In the genomic region with DNA sequence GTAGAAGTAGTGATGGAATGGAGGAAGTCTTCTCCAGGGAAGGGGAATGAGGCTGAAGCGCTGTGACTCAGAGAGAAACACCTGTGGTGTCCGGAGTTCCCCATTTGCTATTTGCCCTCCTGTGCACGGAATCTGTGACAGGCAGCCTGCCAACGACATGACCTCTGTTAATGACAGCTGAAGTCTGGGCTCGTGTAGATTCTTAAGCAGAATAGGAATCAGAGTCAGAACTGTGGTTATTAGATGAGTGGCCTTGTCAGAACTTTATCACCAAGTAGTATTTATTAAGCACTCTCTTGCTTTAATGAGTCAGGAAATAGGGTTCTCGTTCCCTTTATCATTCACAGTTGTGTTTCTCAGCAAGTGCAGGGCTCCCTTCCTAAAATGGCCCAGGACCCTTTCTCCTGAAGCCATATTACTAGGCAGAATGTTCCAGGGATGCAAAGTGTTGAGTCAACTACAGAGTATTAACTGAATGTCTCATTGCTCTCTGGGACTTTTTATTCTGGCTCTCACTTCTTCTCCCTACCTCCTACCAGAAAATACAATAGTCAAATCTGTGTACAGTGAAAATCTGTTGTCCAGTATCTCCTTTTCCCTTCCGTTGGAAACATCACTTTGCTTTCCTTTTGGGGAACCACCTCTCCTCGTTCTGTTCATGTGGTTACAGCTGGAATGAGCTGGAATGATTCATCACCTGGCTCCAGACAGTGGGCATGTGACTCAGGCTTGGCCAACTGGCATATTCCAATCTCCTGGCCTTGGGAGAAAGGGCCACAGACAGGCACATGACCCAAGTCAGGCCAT, we compare ENCODE assay signal across 8 cellular contexts.
DNase-seq lines count a peak whose midpoint lies in the region; ATAC-seq and TF ChIP-seq lines count a peak whose summit lies in the region.

No MANE protein-coding gene starts in this region.

- no peaks in the 10 kb centered on the region for H3K36me3 ChIP-seq in thoracic aorta

- H3K4me3 ChIP-seq in thoracic aorta: no peak overlapping the region

- no peak overlapping the region for H3K27ac ChIP-seq in thoracic aorta

- H3K4me3 Mint-ChIP-seq in activated T-cell treated with anti-CD3 and anti-CD28 coated beads, Interleukin-2, amount 50 U/mL, for 4 hours: peak overlapping the region; percentile 8

- DNase-seq in GM04503 (ENCODE audit: low read depth) (peak; percentile 64), islet precursor cell (peak; percentile 74), thoracic aorta (ENCODE audit: low spot score) (no peak), NK-92 (lab: John Stamatoyannopoulos, UW; ENCODE audit: unreplicated experiment) (no peak), NCI-H774 (lab: John Stamatoyannopoulos, UW) (no peak)
- DNase-seq in activated T-cell treated with anti-CD3 and anti-CD28 coated beads, Interleukin-2, amount 50 U/mL, for 4 hours: peak; percentile 10

- TF ChIP-seq CTCF in thoracic aorta (IDR thresholded peaks at IDR 0.05): no peak

- peaks cover 10% of the 10 kb centered on the region for H3K9me3 ChIP-seq in thoracic aorta

- H3K4me1 Mint-ChIP-seq in activated T-cell treated with anti-CD3 and anti-CD28 coated beads, Interleukin-2, amount 50 U/mL, for 4 hours (ENCODE audit: low read depth): peaks cover 18% of the 10 kb centered on the region

- no peaks in the 10 kb centered on the region for H3K36me3 Mint-ChIP-seq in activated T-cell treated with anti-CD3 and anti-CD28 coated beads, Interleukin-2, amount 50 U/mL, for 4 hours (ENCODE audit: insufficient read depth)

- no peaks in the 10 kb centered on the region for H3K27me3 ChIP-seq in thoracic aorta (replicated peaks; ENCODE audit: insufficient read depth)

- ATAC-seq in GM21423 (IDR thresholded peaks at IDR 0.05; ENCODE audit: unreplicated experiment): peak; percentile 96
- peak; percentile 90 for ATAC-seq in HG03571 (IDR thresholded peaks at IDR 0.05; ENCODE audit: unreplicated experiment)
- ATAC-seq in activated T-cell treated with anti-CD3 and anti-CD28 coated beads, Interleukin-2, amount 50 U/mL, for 4 hours: peak; percentile 78 to 84
- peak; percentile 67 for ATAC-seq in thoracic aorta (ENCODE audit: insufficient number of reproducible peaks, low FRiP score, low read depth)

- peaks cover 3 to 8% of the 10 kb centered on the region in 2 donors for H3K4me1 ChIP-seq in thoracic aorta (ENCODE audit: control insufficient read depth in 1 of 2, low read depth in 2 of 2)

- H3K9me3 Mint-ChIP-seq in activated T-cell treated with anti-CD3 and anti-CD28 coated beads, Interleukin-2, amount 50 U/mL, for 4 hours: peaks cover 18% of the 10 kb centered on the region

- H3K27me3 Mint-ChIP-seq in activated T-cell treated with anti-CD3 and anti-CD28 coated beads, Interleukin-2, amount 50 U/mL, for 4 hours (ENCODE audit: low read depth): no peaks in the 10 kb centered on the region

Comparison
In these comparisons a context has a peak if more than half of its experiments do, and no peak if none do; other contexts are left out.
1. DNase-seq: peak in GM04503 (single experiment), activated T-cell treated with anti-CD3 and anti-CD28 coated beads, Interleukin-2, amount 50 U/mL, for 4 hours (single experiment) and islet precursor cell (single experiment); none in thoracic aorta (single experiment), NK-92 (single experiment) and NCI-H774 (single experiment).
2. Peak in every context shown above with its lines, with median percentiles within 50 percentile points of each other: ATAC-seq.